Comparison of ENCODE assay signal across 8 cellular contexts in genomic region chr2:100821255-100821912, GRCh38. TPM values are rescaled to one million over a fixed set of nuclear protein-coding genes. Genes with fewer than 3 reads are reported as not detected.
DNase-seq lines count a peak whose midpoint lies in the region; ATAC-seq and TF ChIP-seq lines count a peak whose summit lies in the region.

No MANE protein-coding gene starts in this region.

- peaks cover 0 to 3% (median 0%) of the 10 kb centered on the region in 11 donors for H3K9me3 Mint-ChIP-seq in naive thymus-derived CD4-positive, alpha-beta T cell

- H3K4me1 ChIP-seq in PC-9 (replicated peaks; ENCODE audit: insufficient read depth) (peaks cover 53% of the 10 kb centered on the region), endocrine pancreas (ENCODE audit: control insufficient read depth, insufficient read depth, low read length) (no peaks in the 10 kb centered on the region)
- H3K4me1 ChIP-seq in naive thymus-derived CD4-positive, alpha-beta T cell (ENCODE audit: control insufficient read depth in 2 of 2, insufficient read depth in 2 of 2, low read length in 2 of 2): peaks cover 0 to 12% of the 10 kb centered on the region in 2 donors

- no peak for DNase-seq in AG10803 (ENCODE audit: low read depth)
- DNase-seq in PC-9: no peak
- no peak for DNase-seq in naive thymus-derived CD4-positive, alpha-beta T cell
- no peak for DNase-seq in activated CD4-positive, CD25-positive, alpha-beta regulatory T cell (lab: John Stamatoyannopoulos, UW)
- no peak for DNase-seq in glomerular visceral epithelial cell (ENCODE audit: extremely low spot score)

- intact Hi-C loops in PC-9 (cut with micrococcal nuclease; ENCODE audit: unreplicated experiment): loop anchor here (5.0 kb wide), 3 partner anchors 46 to 166 kb away; no protein-coding TSS in a partner anchor
- intact Hi-C loops in naive thymus-derived CD4-positive, alpha-beta T cell (cut with micrococcal nuclease): loop anchor here in 1 of 2 donors (5.0 kb wide), 1 partner anchor 209 kb away; no protein-coding TSS in a partner anchor

- H3K27me3 ChIP-seq in PC-9 (ENCODE audit: insufficient read depth, low read depth): no peaks in the 10 kb centered on the region
- no peaks in the 10 kb centered on the region for H3K27me3 ChIP-seq in endocrine pancreas (ENCODE audit: control insufficient read depth, insufficient read depth, low read length)
- no peaks in the 10 kb centered on the region for H3K27me3 ChIP-seq in naive thymus-derived CD4-positive, alpha-beta T cell (ENCODE audit: control insufficient read depth in 2 of 2, insufficient read depth in 2 of 2, low read length in 2 of 2)

- peaks cover 6 to 45% (median 22%) of the 10 kb centered on the region in 7 donors for H3K4me1 Mint-ChIP-seq in naive thymus-derived CD4-positive, alpha-beta T cell

- H3K36me3 ChIP-seq in PC-9 (ENCODE audit: low read depth) (peaks cover 22% of the 10 kb centered on the region; the same call in 1 of the 2 replicates), endocrine pancreas (ENCODE audit: control insufficient read depth, insufficient read depth, low read length) (no peaks in the 10 kb centered on the region)
- H3K36me3 ChIP-seq in naive thymus-derived CD4-positive, alpha-beta T cell (ENCODE audit: control insufficient read depth in 2 of 3, insufficient read depth in 3 of 3, low read length in 3 of 3): no peaks in the 10 kb centered on the region

- peak overlapping the region; percentile 67 to 90 (median 82) for H3K4me3 Mint-ChIP-seq in naive thymus-derived CD4-positive, alpha-beta T cell

- CTCF ChIA-PET in PC-9 (lab: Charles Lee): interaction anchor here (0.6 to 0.7 kb wide), 3 partner anchors 70 to 192 kb away, joined by 3 to 22 read pairs (median 9); no protein-coding TSS in a partner anchor
- CTCF ChIA-PET in naive thymus-derived CD4-positive, alpha-beta T cell (lab: Charles Lee): interaction anchor here (0.6 kb wide), 1 partner anchor 130 kb away, joined by 3 read pairs; no protein-coding TSS in a partner anchor

- H3K9me3 ChIP-seq in PC-9 (ENCODE audit: insufficient read depth, low read depth) (no peaks in the 10 kb centered on the region), endocrine pancreas (ENCODE audit: control insufficient read depth, low read length) (no peaks in the 10 kb centered on the region)
- no peaks in the 10 kb centered on the region for H3K9me3 ChIP-seq in naive thymus-derived CD4-positive, alpha-beta T cell (ENCODE audit: control insufficient read depth in 2 of 3, low read length in 3 of 3)

- no peak for ATAC-seq in naive thymus-derived CD4-positive, alpha-beta T cell
- ATAC-seq in HG03354 (IDR thresholded peaks at IDR 0.05; ENCODE audit: poor library complexity, severe bottlenecking, unreplicated experiment): no peak
- ATAC-seq in HG03432 (IDR thresholded peaks at IDR 0.05; ENCODE audit: unreplicated experiment): no peak

- H3F3A ChIP-seq in PC-9 (ENCODE audit: insufficient read depth, low read depth): peaks cover 24% of the 10 kb centered on the region

- H3K27me3 Mint-ChIP-seq in naive thymus-derived CD4-positive, alpha-beta T cell: peaks cover 0 to 56% (median 34%) of the 10 kb centered on the region in 5 donors

- no peak overlapping the region for H3K9ac ChIP-seq in endocrine pancreas (ENCODE audit: control insufficient read depth, insufficient read depth, low read length)

- TF ChIP-seq CTCF in AG10803 (conservative IDR thresholded peaks at IDR 0.05; ENCODE audit: low read length): no peak; the same call in 1 of the 2 replicates
- no peak for TF ChIP-seq CTCF in PC-9 (conservative IDR thresholded peaks at IDR 0.05)

- H3K27ac ChIP-seq in PC-9: peak overlapping the region; percentile 69
- no peak overlapping the region for H3K27ac ChIP-seq in naive thymus-derived CD4-positive, alpha-beta T cell (ENCODE audit: low read depth, low read length)

- H3K79me2 ChIP-seq in PC-9 (ENCODE audit: low read depth): peaks cover 80% of the 10 kb centered on the region

- H2AFZ ChIP-seq in PC-9: no peak overlapping the region

- H4K20me1 ChIP-seq in PC-9 (ENCODE audit: insufficient read depth): peaks cover 20% of the 10 kb centered on the region

- H3K4me2 ChIP-seq in PC-9: peak overlapping the region; percentile 97

- peak overlapping the region in 5 of 9 donors; percentile 14 to 55 (median 31) for H3K27ac Mint-ChIP-seq in naive thymus-derived CD4-positive, alpha-beta T cell

- POLR2A ChIA-PET in PC-9 (lab: Charles Lee; ENCODE audit: unreplicated experiment): interaction anchor here (0.6 to 0.7 kb wide), 2 partner anchors 115 to 1484 kb away, joined by 3 to 18 read pairs; partner anchors contain the start of gene EIF5B
- POLR2A ChIA-PET in naive thymus-derived CD4-positive, alpha-beta T cell (lab: Charles Lee): interaction anchor here (0.8 kb wide), 1 partner anchor 21 kb away, joined by 3 read pairs; no protein-coding TSS in a partner anchor

- H3K4me3 ChIP-seq in AG10803 (ENCODE audit: low read length) (peak overlapping the region; percentile 73), PC-9 (peak overlapping the region; percentile 69), endocrine pancreas (ENCODE audit: control insufficient read depth, insufficient read depth, low read length) (peak overlapping the region; percentile 57)
- H3K4me3 ChIP-seq in naive thymus-derived CD4-positive, alpha-beta T cell (ENCODE audit: low read length): peak overlapping the region; percentile 60

- H3K36me3 Mint-ChIP-seq in naive thymus-derived CD4-positive, alpha-beta T cell: peaks cover 0 to 9% (median 0%) of the 10 kb centered on the region in 5 donors

- TSS peak; percentile 25 for BruUV-seq in PC-9 (replicated peaks; lab: Mats Ljungman, UMichigan)

- H3K9me2 ChIP-seq in PC-9 (ENCODE audit: insufficient read depth): no peaks in the 10 kb centered on the region

RNA-seq across cellular contexts. Expression of gene NPAS2, which starts 1.4 kb away (rescaled TPM):
- total RNA-seq in PC-9 (2021): 38.3 and 41.2 TPM in 2 replicates
- total RNA-seq in naive thymus-derived CD4-positive, alpha-beta T cell: 10 to 100 TPM in 2 of 5 experiments, 1 to 10 TPM in 3; 2.7 to 15.0 (median 8.9) TPM
- polyA plus RNA-seq in naive thymus-derived CD4-positive, alpha-beta T cell: 1 to 10 TPM; 1.2 to 8.3 TPM
